In the genomic region with DNA sequence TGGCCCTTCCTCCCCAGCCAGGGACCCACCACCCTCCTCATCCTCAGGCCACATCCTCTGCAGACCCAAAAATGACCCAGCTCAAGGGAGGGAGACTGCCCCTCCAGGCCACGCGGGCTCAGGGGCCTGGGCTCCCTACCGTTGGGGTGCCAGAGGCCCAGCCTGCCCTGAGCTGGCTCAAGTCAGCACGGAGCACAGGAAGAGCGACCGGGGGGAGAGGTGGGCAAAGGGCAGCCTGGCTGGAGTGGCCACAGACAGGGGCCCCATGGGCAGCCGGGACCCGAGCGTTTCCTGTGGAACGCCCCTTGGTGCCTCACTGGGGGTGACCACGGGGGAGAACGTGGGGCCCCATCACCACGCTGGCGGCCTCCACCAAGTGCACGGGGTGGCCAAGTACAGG, we compare ENCODE assay signal across 1 cellular context.
TF ChIP-seq lines count a peak whose summit lies in the region.

No MANE protein-coding gene starts in this region.

TF ChIP-seq in HepG2, 621 proteins besides CTCF, POLR2A, EP300 and RAD21:
- TF ChIP-seq NFIC (IDR thresholded peaks at IDR 0.05; ENCODE audit: low read length) (no peak), ZNF768 (CRISPR knock-in tag; IDR thresholded peaks at IDR 0.05) (0 out of 2 replicates have a peak, but pooled peaks have one; percentile 11)
